1 cellular context compared by ENCODE assay signal in genomic region chr22:49948573-49948957, GRCh38.
A peak's percentile ranks its signal among the peaks of the same experiment; 100 is the strongest.
TF ChIP-seq lines count a peak whose summit lies in the region.

No MANE protein-coding gene starts in this region.

TF ChIP-seq in HepG2, 621 proteins besides CTCF, POLR2A, EP300 and RAD21 (continued from another document):
- TF ChIP-seq, protein P1, sequence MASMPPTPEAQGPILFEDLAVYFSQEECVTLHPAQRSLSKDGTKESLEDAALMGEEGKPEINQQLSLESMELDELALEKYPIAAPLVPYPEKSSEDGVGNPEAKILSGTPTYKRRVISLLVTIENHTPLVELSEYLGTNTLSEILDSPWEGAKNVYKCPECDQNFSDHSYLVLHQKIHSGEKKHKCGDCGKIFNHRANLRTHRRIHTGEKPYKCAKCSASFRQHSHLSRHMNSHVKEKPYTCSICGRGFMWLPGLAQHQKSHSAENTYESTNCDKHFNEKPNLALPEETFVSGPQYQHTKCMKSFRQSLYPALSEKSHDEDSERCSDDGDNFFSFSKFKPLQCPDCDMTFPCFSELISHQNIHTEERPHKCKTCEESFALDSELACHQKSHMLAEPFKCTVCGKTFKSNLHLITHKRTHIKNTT (CRISPR knock-in tag; IDR thresholded peaks at IDR 0.05) = no peak
- TF ChIP-seq FOXK1 (CRISPR knock-in tag; IDR thresholded peaks at IDR 0.05; ENCODE audit: borderline replicate concordance, low read depth) (no peak), ZNF766 (CRISPR knock-in tag; IDR thresholded peaks at IDR 0.05; ENCODE audit: borderline replicate concordance) (no peak), ZNF737 (CRISPR knock-in tag; IDR thresholded peaks at IDR 0.05; ENCODE audit: borderline replicate concordance) (no peak), KDM3A (CRISPR knock-in tag; IDR thresholded peaks at IDR 0.05; ENCODE audit: low read depth) (0 out of 2 replicates have a peak, but pooled peaks have one; percentile 11), ZNF746 (CRISPR knock-in tag; IDR thresholded peaks at IDR 0.05) (no peak), RBM22 (optimal IDR thresholded peaks at IDR 0.05; ENCODE audit: low read length) (no peak), ZNF773 (CRISPR knock-in tag; IDR thresholded peaks at IDR 0.05; ENCODE audit: borderline replicate concordance) (no peak), NFAT5 (CRISPR knock-in tag; IDR thresholded peaks at IDR 0.05) (no peak), AGO1 (IDR thresholded peaks at IDR 0.05; ENCODE audit: low read depth, low read length, poor library complexity, severe bottlenecking) (no peak), SYNCRIP (IDR thresholded peaks at IDR 0.05; ENCODE audit: insufficient read depth, low read depth, low read length) (no peak), ZNF382 (CRISPR knock-in tag; IDR thresholded peaks at IDR 0.05; ENCODE audit: borderline replicate concordance) (no peak), ZNF260 (CRISPR knock-in tag; IDR thresholded peaks at IDR 0.05; ENCODE audit: borderline replicate concordance, low read depth) (no peak), ZNF24 (IDR thresholded peaks at IDR 0.05) (no peak), SOX6 (IDR thresholded peaks at IDR 0.05) (no peak), SOX6 (CRISPR knock-in tag; IDR thresholded peaks at IDR 0.05) (no peak), ZNF619 (CRISPR knock-in tag; IDR thresholded peaks at IDR 0.05) (peak; percentile 3; the same call in 1 of the 2 replicates), ZNF567 (CRISPR knock-in tag; IDR thresholded peaks at IDR 0.05; ENCODE audit: borderline replicate concordance) (peak; percentile 49; the same call in 1 of the 2 replicates), ZFP1 (CRISPR knock-in tag; IDR thresholded peaks at IDR 0.05) (no peak), HNRNPLL (IDR thresholded peaks at IDR 0.05; ENCODE audit: low read depth, low read length, poor library complexity, severe bottlenecking) (peak; percentile 11)
- TF ChIP-seq, protein P2, sequence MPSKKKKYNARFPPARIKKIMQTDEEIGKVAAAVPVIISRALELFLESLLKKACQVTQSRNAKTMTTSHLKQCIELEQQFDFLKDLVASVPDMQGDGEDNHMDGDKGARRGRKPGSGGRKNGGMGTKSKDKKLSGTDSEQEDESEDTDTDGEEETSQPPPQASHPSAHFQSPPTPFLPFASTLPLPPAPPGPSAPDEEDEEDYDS (CRISPR knock-in tag; IDR thresholded peaks at IDR 0.05) = no peak
